26 cellular contexts compared by ENCODE assay signal in the genomic region with DNA sequence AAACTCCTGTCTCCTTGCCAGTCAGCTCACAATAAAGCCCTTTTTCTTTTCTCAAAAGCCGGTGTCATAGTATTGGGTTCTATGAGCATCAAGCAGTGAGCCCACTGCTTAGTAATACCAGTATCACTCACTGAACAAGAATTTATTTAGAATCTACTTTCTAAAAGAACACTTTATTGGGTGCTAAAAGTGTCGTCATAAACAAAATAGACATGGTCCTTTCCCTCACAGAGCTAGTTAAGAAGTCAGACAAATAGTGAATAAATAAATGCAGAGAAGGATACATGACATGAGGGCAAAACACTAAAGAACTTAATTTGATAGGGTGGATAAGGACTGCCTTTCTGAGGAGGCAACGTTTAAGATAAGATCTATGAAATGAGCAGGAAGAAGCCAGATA. TPM values are rescaled to one million over a fixed set of nuclear protein-coding genes. Genes with fewer than 3 reads are reported as not detected.
DNase-seq lines count a peak whose midpoint lies in the region; ATAC-seq and TF ChIP-seq lines count a peak whose summit lies in the region.
"Had no signal": no experiment of that assay in that cellular context is flagged by ENCODE, and none has a peak within 500 bp of the region (broad histone marks: within the 10 kb centered on the region; RNA-seq: fewer than 3 reads in every experiment).

No MANE protein-coding gene starts in this region.

- H3K36me3 ChIP-seq in ACC112 (ENCODE audit: insufficient read depth, low read length): no peaks in the 10 kb centered on the region
- H3K36me3 ChIP-seq: MG63, pancreas, right lobe of liver, vagina had no signal

- ATAC-seq in HG02588 (IDR thresholded peaks at IDR 0.05; ENCODE audit: unreplicated experiment) (no peak), GM21717 (IDR thresholded peaks at IDR 0.05; ENCODE audit: unreplicated experiment) (no peak)
- ATAC-seq: A549; activated T-helper 17 cell treated with anti-CD3 and anti-CD28 coated beads, Interleukin-2, amount 50 U/mL, for 72 hours; naive thymus-derived CD4-positive, alpha-beta T cell; pancreas; right lobe of liver; stimulated activated memory B cell treated with anti-CD40 and anti-IgM and Interleukin-4, amounts not matched to agents 10 μg/mL and 1 μg/mL and 100 μg/mL, for 72 hours had no signal

- peaks cover 38% of the 10 kb centered on the region for H3K4me1 ChIP-seq in ACC112 (ENCODE audit: control insufficient read depth, insufficient read depth, low read length, unreplicated experiment)
- H3K4me1 ChIP-seq: A549, right lobe of liver, testis, vagina had no signal

- peaks cover 49% of the 10 kb centered on the region for H3K79me2 ChIP-seq in ACC112 (ENCODE audit: control insufficient read depth, insufficient read depth, low read length, unreplicated experiment)

- H3K27me3 ChIP-seq in ACC112 (ENCODE audit: insufficient read depth, low read length): no peaks in the 10 kb centered on the region
- H3K27me3 ChIP-seq: dorsolateral prefrontal cortex, MG63, pancreas, right lobe of liver, testis, vagina had no signal

- no peak overlapping the region for H3K4me3 ChIP-seq in ACC112 (ENCODE audit: low read depth, low read length)
- no peak overlapping the region for H3K4me3 ChIP-seq in fibroblast of villous mesenchyme (ENCODE audit: low read depth, low read length)
- H3K4me3 ChIP-seq: A549, dorsolateral prefrontal cortex, MG63, pancreas, right lobe of liver, testis, vagina had no signal

- peak overlapping the region; percentile 66 for H3K27ac ChIP-seq in ACC112 (ENCODE audit: low read depth, low read length)
- H3K27ac ChIP-seq: A549, HL-60, pancreas, right lobe of liver, testis, vagina had no signal

- DNase-seq in HCEC 1CT (peak; percentile 60), T1000 (lab: John Stamatoyannopoulos, UW) (peak; percentile 33), fibroblast of villous mesenchyme (ENCODE audit: low read depth) (peak; percentile 74)
- no peak for DNase-seq in central memory CD4-positive, alpha-beta T cell
- DNase-seq in activated CD4-positive, alpha-beta T cell treated with anti-CD3 and anti-CD28 coated beads for 4 hours: no peak
- DNase-seq: activated CD4-positive, alpha-beta T cell treated with anti-CD3 and anti-CD28 coated beads, Interleukin-2, amount 50 U/mL, for 1 hour; CD8-positive, alpha-beta memory T cell; DND-41; dorsolateral prefrontal cortex; kidney glomerular epithelial cell; MG63; naive thymus-derived CD4-positive, alpha-beta T cell; NCI-H1436; NCI-H526 treated with DMSO at 0.1 percent for 48 hours; pancreas; right lobe of liver; Right ventricle myocardium superior; testis had no signal

- no peak overlapping the region for H2AFZ ChIP-seq in ACC112 (ENCODE audit: low read length, unreplicated experiment)

- no peak for TF ChIP-seq CTCF in fibroblast of villous mesenchyme (IDR thresholded peaks at IDR 0.05; ENCODE audit: insufficient read depth, low read depth, low read length)

RNA-seq across cellular contexts. Expression of a gene that starts 32.2 kb away (rescaled TPM):
- total RNA-seq in fibroblast of villous mesenchyme: 58.7 and 69.6 TPM in 2 replicates

Comparison
In these comparisons a context has a peak if more than half of its experiments do, and no peak if none do; other contexts are left out.
1. DNase-seq: peak in HCEC 1CT (single experiment), T1000 (single experiment) and fibroblast of villous mesenchyme (single experiment); none in central memory CD4-positive, alpha-beta T cell (single experiment) and activated CD4-positive, alpha-beta T cell treated with anti-CD3 and anti-CD28 coated beads for 4 hours (0 of 2).